Comparison of ENCODE assay signal across 9 cellular contexts in the genomic region with DNA sequence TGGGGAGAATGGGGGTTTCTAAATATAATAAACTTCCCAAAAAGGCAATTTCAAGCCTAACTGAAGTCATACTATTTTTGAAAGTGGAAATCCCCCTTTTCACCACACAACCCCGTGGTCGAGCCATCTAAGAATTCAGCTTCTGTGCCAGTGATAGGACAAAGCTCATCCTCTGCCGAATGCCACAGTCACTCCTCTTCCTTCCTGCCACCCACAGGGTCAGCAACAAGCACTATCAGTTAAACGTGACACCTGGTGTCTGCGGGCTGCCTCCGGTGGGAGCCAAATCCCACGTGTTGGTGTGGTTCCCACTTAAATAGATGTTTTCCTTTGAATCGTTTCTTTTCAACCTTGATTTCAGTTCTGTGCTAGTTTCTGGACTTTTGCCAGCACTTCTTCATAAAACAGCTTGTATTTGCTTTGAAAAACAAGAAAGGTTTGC.
DNase-seq lines count a peak whose midpoint lies in the region; ATAC-seq, FAIRE-seq and TF ChIP-seq lines count a peak whose summit lies in the region.
"Had no signal": no experiment of that assay in that cellular context is flagged by ENCODE, and none has a peak within 500 bp of the region (broad histone marks: within the 10 kb centered on the region; RNA-seq: fewer than 3 reads in every experiment).

No MANE protein-coding gene starts in this region.

- H3K9me3 ChIP-seq in WERI-Rb-1 (ENCODE audit: severe bottlenecking) = no peaks in the 10 kb centered on the region
- H3K9me3 ChIP-seq: heart left ventricle had no signal

- peak; percentile 86 for ATAC-seq in GM19025 (IDR thresholded peaks at IDR 0.05; ENCODE audit: low read depth, unreplicated experiment)
- ATAC-seq in HG03175 (IDR thresholded peaks at IDR 0.05; ENCODE audit: unreplicated experiment) = peak; percentile 86

- in situ Hi-C loops in astrocyte of the spinal cord (cut with HindIII; ENCODE audit: low sequenced_read_pairs) = no loop called here

- TF ChIP-seq CTCF in astrocyte of the spinal cord (IDR thresholded peaks at IDR 0.05; ENCODE audit: low read depth, low read length) (no peak), WERI-Rb-1 (IDR thresholded peaks at IDR 0.05; ENCODE audit: low read depth, low read length) (no peak)

- H3K4me3 ChIP-seq in astrocyte of the spinal cord (ENCODE audit: low read depth, low read length) = no peak overlapping the region
- H3K4me3 ChIP-seq in WERI-Rb-1 (ENCODE audit: low read depth, low read length) = no peak overlapping the region

- no peaks in the 10 kb centered on the region for H3K27me3 ChIP-seq in WERI-Rb-1 (ENCODE audit: insufficient read depth, low read depth, severe bottlenecking)
- H3K27me3 ChIP-seq: heart left ventricle had no signal

- DNase-seq in T-helper 9 cell (peak; percentile 65), astrocyte of the spinal cord (ENCODE audit: low read depth, low spot score) (peak; percentile 29), NCI-H128 (lab: John Stamatoyannopoulos, UW; ENCODE audit: unreplicated experiment) (no peak), WERI-Rb-1 (no peak)
- DNase-seq in stimulated activated CD4-positive, alpha-beta T cell treated with anti-CD3 and anti-CD28 coated beads, Interleukin-2, amount 100 ng/mL, for 48 hours = peak; percentile 59 to 61

- H3K36me3 ChIP-seq in WERI-Rb-1 = no peaks in the 10 kb centered on the region
- H3K36me3 ChIP-seq: heart left ventricle had no signal

- no peak overlapping the region for H3K27ac ChIP-seq in WERI-Rb-1

- peak; percentile 75 for FAIRE-seq in A204.1 (lab: Jason Lieb, UNC)

Comparison
In these comparisons a context has a peak if more than half of its experiments do, and no peak if none do; other contexts are left out.
1. DNase-seq: peak in T-helper 9 cell (single experiment), astrocyte of the spinal cord (single experiment) and stimulated activated CD4-positive, alpha-beta T cell treated with anti-CD3 and anti-CD28 coated beads, Interleukin-2, amount 100 ng/mL, for 48 hours (2 of 2); none in NCI-H128 (single experiment) and WERI-Rb-1 (single experiment).